In genomic region chr9:74173284-74173683, GRCh38 we compare ENCODE assay signal across 20 cellular contexts.
DNase-seq lines count a peak whose midpoint lies in the region; ATAC-seq, FAIRE-seq and TF ChIP-seq lines count a peak whose summit lies in the region.
"Had no signal": no experiment of that assay in that cellular context is flagged by ENCODE, and none has a peak within 500 bp of the region (broad histone marks: within the 10 kb centered on the region; RNA-seq: fewer than 3 reads in every experiment).

No MANE protein-coding gene starts in this region.

- POLR2A ChIA-PET in HepG2 (lab: Yijun Ruan, JAX) = no interaction called here
- POLR2A ChIA-PET in naive thymus-derived CD4-positive, alpha-beta T cell (lab: Charles Lee) = no interaction called here

- BruUV-seq in HepG2 (replicated peaks; lab: Mats Ljungman, UMichigan) = no TSS peak

- peaks cover 0 to 15% (median 2%) of the 10 kb centered on the region in 6 donors for H3K9me3 Mint-ChIP-seq in immature natural killer cell
- peaks cover 0 to 22% (median 6%) of the 10 kb centered on the region in 11 donors for H3K9me3 Mint-ChIP-seq in naive thymus-derived CD4-positive, alpha-beta T cell

- TF ChIP-seq CTCF in HepG2 (CRISPR knock-in tag; IDR thresholded peaks at IDR 0.05) = no peak
- no peak for TF ChIP-seq CTCF in right lobe of liver (IDR thresholded peaks at IDR 0.05)

- 8% methylated on average over 5 of the region's 5 CpGs for WGBS in HepG2 (ENCODE audit: low lambda C conversion rate)
- WGBS in right lobe of liver (ENCODE audit: insufficient coverage, low coverage, low lambda C conversion rate, missing lambda C conversion rate) = 64% methylated on average over 5 of the region's 5 CpGs

- no peak overlapping the region for H3K27ac Mint-ChIP-seq in immature natural killer cell
- no peak overlapping the region for H3K27ac Mint-ChIP-seq in naive thymus-derived CD4-positive, alpha-beta T cell
- H3K27ac Mint-ChIP-seq: activated CD4-positive, alpha-beta T cell treated with anti-CD3 and anti-CD28 coated beads, Interleukin-2, amount 10 ng/mL, durations not matched to agents 24 days and 14 days; activated naive CD8-positive, alpha-beta T cell treated with anti-CD3 and anti-CD28 coated beads, Interleukin-2, amount 50 U/mL, for 24 hours; CD14-positive monocyte; dendritic cell treated with granulocyte-macrophage colony-stimulating factor and Interleukin-4, amounts not matched to agents 40 ng/mL and 50 ng/mL, for 4 days had no signal

- H3K36me3 Mint-ChIP-seq in immature natural killer cell = peaks cover 0 to 16% (median 0%) of the 10 kb centered on the region in 3 donors
- no peaks in the 10 kb centered on the region for H3K36me3 Mint-ChIP-seq in naive thymus-derived CD4-positive, alpha-beta T cell
- H3K36me3 Mint-ChIP-seq: CD14-positive monocyte had no signal

- in situ Hi-C loops in HepG2 (cut with HindIII; ENCODE audit: extremely low pct_ligation_motif_present, low pct_unique_long_range_greater_than_20kb) = no loop called here

- H3K27me3 ChIP-seq in HepG2 (ENCODE audit: control insufficient read depth in 1 of 2, insufficient read depth in 2 of 2, low read length in 2 of 2) (no peaks in the 10 kb centered on the region), right lobe of liver (no peaks in the 10 kb centered on the region)
- no peaks in the 10 kb centered on the region for H3K27me3 ChIP-seq in naive thymus-derived CD4-positive, alpha-beta T cell (ENCODE audit: control insufficient read depth in 2 of 2, insufficient read depth in 2 of 2, low read length in 2 of 2)

- no peaks in the 10 kb centered on the region for H3K79me2 ChIP-seq in HepG2 (ENCODE audit: insufficient read depth, low read length)

- no peak for TF ChIP-seq RAD21 in HepG2 (CRISPR knock-in tag; IDR thresholded peaks at IDR 0.05)

- no peak overlapping the region for H3K4me3 ChIP-seq in HepG2 (replicated peaks in 1 of 3; ENCODE audit: insufficient read depth in 1 of 3, low read depth in 2 of 3, low read length in 3 of 3)
- H3K4me3 ChIP-seq in right lobe of liver = no peak overlapping the region
- H3K4me3 ChIP-seq in naive thymus-derived CD4-positive, alpha-beta T cell (ENCODE audit: low read length) = no peak overlapping the region

- H3K4me1 Mint-ChIP-seq in immature natural killer cell = peaks cover 20 to 22% of the 10 kb centered on the region in 2 donors
- peaks cover 0 to 2% (median 0%) of the 10 kb centered on the region in 7 donors for H3K4me1 Mint-ChIP-seq in naive thymus-derived CD4-positive, alpha-beta T cell
- H3K4me1 Mint-ChIP-seq: activated CD4-positive, alpha-beta T cell treated with anti-CD3 and anti-CD28 coated beads, Interleukin-2, amount 10 ng/mL, durations not matched to agents 24 days and 14 days; activated naive CD8-positive, alpha-beta T cell treated with anti-CD3 and anti-CD28 coated beads, Interleukin-2, amount 50 U/mL, for 24 hours; CD14-positive monocyte had no signal

- TF ChIP-seq POLR2A in HepG2 (IDR thresholded peaks at IDR 0.05; ENCODE audit: insufficient read depth in 1 of 2, low read depth in 2 of 2, low read length in 2 of 2) = no peak
- TF ChIP-seq POLR2A in right lobe of liver (IDR thresholded peaks at IDR 0.05) = no peak

- peaks cover 0 to 2% (median 0%) of the 10 kb centered on the region in 3 donors for H3K27me3 Mint-ChIP-seq in immature natural killer cell (ENCODE audit: low read depth in 3 of 3)
- H3K27me3 Mint-ChIP-seq in naive thymus-derived CD4-positive, alpha-beta T cell = no peaks in the 10 kb centered on the region
- H3K27me3 Mint-ChIP-seq: activated CD4-positive, alpha-beta T cell treated with anti-CD3 and anti-CD28 coated beads, Interleukin-2, amount 10 ng/mL, durations not matched to agents 24 days and 14 days; activated naive CD8-positive, alpha-beta T cell treated with anti-CD3 and anti-CD28 coated beads, Interleukin-2, amount 50 U/mL, for 24 hours; dendritic cell treated with granulocyte-macrophage colony-stimulating factor and Interleukin-4, amounts not matched to agents 40 ng/mL and 50 ng/mL, for 4 days had no signal

- DNase-seq in HepG2 (ENCODE audit: low spot score) (no peak), right lobe of liver (no peak), immature natural killer cell (no peak), COLO668 (lab: John Stamatoyannopoulos, UW; ENCODE audit: unreplicated experiment) (no peak), cortex of kidney (lab: John Stamatoyannopoulos, UW) (no peak)
- no peak for DNase-seq in naive thymus-derived CD4-positive, alpha-beta T cell
- DNase-seq: activated CD4-positive, alpha-beta T cell treated with anti-CD3 and anti-CD28 coated beads, Interleukin-2, amount 10 ng/mL, durations not matched to agents 24 days and 14 days; activated naive CD8-positive, alpha-beta T cell treated with anti-CD3 and anti-CD28 coated beads, Interleukin-2, amount 50 U/mL, for 24 hours; NCI-H1092; NCI-H2081 treated with DMSO at 0.1 percent for 48 hours; stimulated activated CD4-positive, alpha-beta T cell treated with anti-CD3 and anti-CD28 coated beads, Interleukin-12 subunit alpha, Interleukin-12 subunit beta, amount 100 ng/mL, for 4 hours; stimulated activated CD8-positive, alpha-beta memory T cell treated with anti-CD3 and anti-CD28 coated beads, Interleukin-4, amount 100 ng/mL, for 48 hours had no signal

- TF ChIP-seq EP300 in HepG2 (IDR thresholded peaks at IDR 0.05; ENCODE audit: low read depth in 2 of 2, low read length in 2 of 2) (no peak), HepG2 (CRISPR knock-in tag; IDR thresholded peaks at IDR 0.05; ENCODE audit: borderline replicate concordance) (no peak)

- no peaks in the 10 kb centered on the region for H4K20me1 ChIP-seq in HepG2 (ENCODE audit: insufficient read depth, low read length)

- FAIRE-seq in HepG2 (lab: Jason Lieb, UNC) = no peak
- FAIRE-seq: A204.1, endothelial cell of umbilical vein, TTC549, urothelium cell line had no signal

- no peaks in the 10 kb centered on the region for H3K36me3 ChIP-seq in HepG2 (replicated peaks in 1 of 2; ENCODE audit: control insufficient read depth in 1 of 2, insufficient read depth in 2 of 2, low read length in 2 of 2)
- H3K36me3 ChIP-seq in right lobe of liver = no peaks in the 10 kb centered on the region
- no peaks in the 10 kb centered on the region for H3K36me3 ChIP-seq in naive thymus-derived CD4-positive, alpha-beta T cell (ENCODE audit: control insufficient read depth in 2 of 3, insufficient read depth in 3 of 3, low read length in 3 of 3)

- H3K4me1 ChIP-seq in HepG2 (ENCODE audit: insufficient read depth, low read length) (no peaks in the 10 kb centered on the region), right lobe of liver (no peaks in the 10 kb centered on the region)
- no peaks in the 10 kb centered on the region for H3K4me1 ChIP-seq in naive thymus-derived CD4-positive, alpha-beta T cell (ENCODE audit: control insufficient read depth in 2 of 2, insufficient read depth in 2 of 2, low read length in 2 of 2)

- CTCF ChIA-PET in HepG2 (lab: Yijun Ruan, JAX; ENCODE audit: low intra/inter-chr PET ratio, low total read pairs) = no interaction called here
- CTCF ChIA-PET in naive thymus-derived CD4-positive, alpha-beta T cell (lab: Charles Lee) = no interaction called here

- H3K9ac ChIP-seq in HepG2 (ENCODE audit: insufficient read depth, low read depth, low read length) = no peak overlapping the region

- intact Hi-C loops in HepG2 (cut with micrococcal nuclease; ENCODE audit: unreplicated experiment) = no loop called here
- intact Hi-C loops in right lobe of liver (cut with DNase I) = no loop called here
- intact Hi-C loops in naive thymus-derived CD4-positive, alpha-beta T cell (cut with micrococcal nuclease) = no loop called here

- no peak overlapping the region for H3K27ac ChIP-seq in HepG2 (ENCODE audit: extremely low read length, insufficient read depth, low read length)
- no peak overlapping the region for H3K27ac ChIP-seq in right lobe of liver
- H3K27ac ChIP-seq in naive thymus-derived CD4-positive, alpha-beta T cell (ENCODE audit: low read depth, low read length) = no peak overlapping the region

- H3K4me2 ChIP-seq in HepG2 (ENCODE audit: low read depth, low read length) = no peak overlapping the region

- H3K4me3 Mint-ChIP-seq in immature natural killer cell = peak overlapping the region; percentile 23 to 72 (median 61)
- H3K4me3 Mint-ChIP-seq in naive thymus-derived CD4-positive, alpha-beta T cell = no peak overlapping the region
- H3K4me3 Mint-ChIP-seq: activated CD4-positive, alpha-beta T cell treated with anti-CD3 and anti-CD28 coated beads, Interleukin-2, amount 10 ng/mL, durations not matched to agents 24 days and 14 days; activated naive CD8-positive, alpha-beta T cell treated with anti-CD3 and anti-CD28 coated beads, Interleukin-2, amount 50 U/mL, for 24 hours; CD14-positive monocyte; dendritic cell treated with granulocyte-macrophage colony-stimulating factor and Interleukin-4, amounts not matched to agents 40 ng/mL and 50 ng/mL, for 4 days had no signal

- H2AFZ ChIP-seq in HepG2 (ENCODE audit: low read length) = no peak overlapping the region

- no peak for ATAC-seq in HepG2
- no peak for ATAC-seq in right lobe of liver
- peak; percentile 31 for ATAC-seq in GM21737 (IDR thresholded peaks at IDR 0.05; ENCODE audit: unreplicated experiment)
- peak; percentile 44 for ATAC-seq in HG03354 (IDR thresholded peaks at IDR 0.05; ENCODE audit: poor library complexity, severe bottlenecking, unreplicated experiment)
- no peak for ATAC-seq in naive thymus-derived CD4-positive, alpha-beta T cell
- ATAC-seq: activated naive CD8-positive, alpha-beta T cell treated with anti-CD3 and anti-CD28 coated beads, Interleukin-2, amount 50 U/mL, for 24 hours had no signal

- H3K9me3 ChIP-seq in HepG2 (ENCODE audit: low read length) (no peaks in the 10 kb centered on the region), right lobe of liver (no peaks in the 10 kb centered on the region)
- no peaks in the 10 kb centered on the region for H3K9me3 ChIP-seq in naive thymus-derived CD4-positive, alpha-beta T cell (ENCODE audit: control insufficient read depth in 2 of 3, low read length in 3 of 3)

TF ChIP-seq in HepG2, 621 proteins besides CTCF, POLR2A, EP300 and RAD21:
- TF ChIP-seq RORA (CRISPR knock-in tag; IDR thresholded peaks at IDR 0.05) (no peak), PHF21A (CRISPR knock-in tag; IDR thresholded peaks at IDR 0.05) (no peak), RAD51 (IDR thresholded peaks at IDR 0.05; ENCODE audit: borderline replicate concordance) (peak; percentile 77; the same call in 1 of the 2 replicates), NKX3-1 (CRISPR knock-in tag; IDR thresholded peaks at IDR 0.05) (no peak)

Comparison
In these comparisons a context has a peak if more than half of its experiments do, and no peak if none do; other contexts are left out.
1. ATAC-seq: peak in GM21737 (single experiment) and HG03354 (single experiment); none in HepG2 (single experiment), right lobe of liver (0 of 4) and naive thymus-derived CD4-positive, alpha-beta T cell (single experiment).
2. H3K4me3 Mint-ChIP-seq: peak in immature natural killer cell (5 of 5); none in naive thymus-derived CD4-positive, alpha-beta T cell (0 of 10).